1 cellular context compared by ENCODE assay signal in the genomic region with DNA sequence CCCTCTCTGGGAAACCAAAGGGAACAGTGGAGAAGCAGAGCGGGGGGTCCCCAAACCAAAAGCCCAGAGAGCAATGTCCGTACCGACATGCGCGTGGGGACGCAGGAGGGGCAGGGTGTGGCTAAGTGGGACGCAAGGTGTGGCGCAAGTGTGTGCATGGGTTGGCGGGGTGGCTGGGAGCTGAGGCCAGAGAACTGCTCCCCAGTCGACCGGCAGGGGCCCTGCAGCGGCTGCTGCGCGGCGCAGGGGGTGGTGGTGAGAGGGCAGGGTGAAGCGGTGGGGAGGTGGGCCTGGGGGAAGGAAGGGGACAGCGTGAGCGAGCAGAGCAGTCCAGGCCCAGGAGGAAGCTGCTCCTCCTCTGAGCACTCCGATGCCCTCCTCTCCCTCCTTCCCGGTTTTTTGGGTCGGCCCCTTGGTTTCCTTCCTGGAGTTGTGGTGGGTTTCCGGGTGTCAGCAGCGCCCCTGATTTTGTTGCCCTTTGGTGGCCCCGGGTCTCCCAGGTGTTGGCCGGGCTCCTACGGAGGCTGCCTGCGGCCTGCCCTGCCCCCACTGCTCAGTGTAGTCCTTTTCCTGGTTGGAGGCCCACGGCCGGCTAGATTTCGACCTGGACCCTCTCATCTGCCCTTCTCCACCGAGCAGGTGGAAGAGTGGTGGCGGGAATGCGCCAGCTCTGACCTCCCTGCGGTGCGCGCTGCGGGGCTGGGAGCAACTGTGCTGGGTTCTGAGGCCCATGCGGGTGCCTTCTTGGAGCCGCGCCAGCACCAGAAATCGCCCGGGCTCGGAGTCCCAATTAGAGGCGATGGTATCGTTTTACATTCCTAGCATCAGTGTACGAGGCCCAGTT.
TF ChIP-seq lines count a peak whose summit lies in the region.

No MANE protein-coding gene starts in this region.

TF ChIP-seq in HCT116, 20 proteins besides CTCF, POLR2A, EP300 and RAD21 (continued from another document):
- TF ChIP-seq EZH2phosphoT487 (IDR thresholded peaks at IDR 0.05; ENCODE audit: borderline replicate concordance) (no peak), ZFX (IDR thresholded peaks at IDR 0.05) (peak; percentile 93), CEBPB (IDR thresholded peaks at IDR 0.05; ENCODE audit: low read depth) (peak; percentile 35; the same call in 1 of the 2 replicates), ZNF274 (IDR thresholded peaks at IDR 0.05; ENCODE audit: low read depth, low read length) (no peak), JUND (IDR thresholded peaks at IDR 0.05) (no peak), EZH2 (IDR thresholded peaks at IDR 0.05) (no peak), ELF1 (IDR thresholded peaks at IDR 0.05; ENCODE audit: borderline replicate concordance, low read depth) (no peak), SP1 (IDR thresholded peaks at IDR 0.05; ENCODE audit: low read depth) (no peak), SIN3A (IDR thresholded peaks at IDR 0.05; ENCODE audit: low read depth) (peak; percentile 24; the same call in 1 of the 2 replicates), CBX3 (IDR thresholded peaks at IDR 0.05; ENCODE audit: low read depth) (no peak)
- TF ChIP-seq, protein P1, sequence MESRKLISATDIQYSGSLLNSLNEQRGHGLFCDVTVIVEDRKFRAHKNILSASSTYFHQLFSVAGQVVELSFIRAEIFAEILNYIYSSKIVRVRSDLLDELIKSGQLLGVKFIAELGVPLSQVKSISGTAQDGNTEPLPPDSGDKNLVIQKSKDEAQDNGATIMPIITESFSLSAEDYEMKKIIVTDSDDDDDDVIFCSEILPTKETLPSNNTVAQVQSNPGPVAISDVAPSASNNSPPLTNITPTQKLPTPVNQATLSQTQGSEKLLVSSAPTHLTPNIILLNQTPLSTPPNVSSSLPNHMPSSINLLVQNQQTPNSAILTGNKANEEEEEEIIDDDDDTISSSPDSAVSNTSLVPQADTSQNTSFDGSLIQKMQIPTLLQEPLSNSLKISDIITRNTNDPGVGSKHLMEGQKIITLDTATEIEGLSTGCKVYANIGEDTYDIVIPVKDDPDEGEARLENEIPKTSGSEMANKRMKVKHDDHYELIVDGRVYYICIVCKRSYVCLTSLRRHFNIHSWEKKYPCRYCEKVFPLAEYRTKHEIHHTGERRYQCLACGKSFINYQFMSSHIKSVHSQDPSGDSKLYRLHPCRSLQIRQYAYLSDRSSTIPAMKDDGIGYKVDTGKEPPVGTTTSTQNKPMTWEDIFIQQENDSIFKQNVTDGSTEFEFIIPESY (IDR thresholded peaks at IDR 0.05; ENCODE audit: extremely low read depth, insufficient replicate concordance, low read length), result no peak
- TF ChIP-seq, protein P2, sequence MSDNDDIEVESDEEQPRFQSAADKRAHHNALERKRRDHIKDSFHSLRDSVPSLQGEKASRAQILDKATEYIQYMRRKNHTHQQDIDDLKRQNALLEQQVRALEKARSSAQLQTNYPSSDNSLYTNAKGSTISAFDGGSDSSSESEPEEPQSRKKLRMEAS (IDR thresholded peaks at IDR 0.05), result peak; percentile 87
TF ChIP-seq in HCT116: peak in this region for 5.
